Comparison of ENCODE assay signal across 15 cellular contexts in the genomic region with DNA sequence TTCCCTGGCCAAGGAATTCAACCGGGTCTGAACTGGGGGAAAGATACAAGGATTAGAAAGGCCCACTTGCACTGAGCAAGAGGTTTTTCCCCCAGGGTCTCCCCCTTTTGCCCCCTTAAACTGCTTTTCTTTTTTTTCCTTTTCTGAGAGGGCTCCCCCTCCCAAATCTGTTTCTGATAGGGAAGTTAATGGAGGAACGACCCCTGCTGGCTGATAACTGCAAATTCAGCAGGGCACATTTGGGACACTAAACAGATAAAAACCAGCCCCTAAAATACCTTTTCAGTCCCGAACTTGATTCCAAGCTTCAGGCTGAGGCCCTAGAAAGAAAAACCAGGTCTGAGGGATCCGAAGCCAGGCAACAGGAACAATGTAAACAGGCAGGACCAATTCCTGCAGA.
DNase-seq lines count a peak whose midpoint lies in the region; ATAC-seq and TF ChIP-seq lines count a peak whose summit lies in the region.
"Had no signal": no experiment of that assay in that cellular context is flagged by ENCODE, and none has a peak within 500 bp of the region (broad histone marks: within the 10 kb centered on the region; RNA-seq: fewer than 3 reads in every experiment).

No MANE protein-coding gene starts in this region.

- ATAC-seq in WTC11: peak; percentile 55; the same call in 1 of the 2 replicates
- ATAC-seq: left colon, Right ventricle myocardium inferior had no signal

- peak; percentile 44 for DNase-seq in DMS 273 (lab: John Stamatoyannopoulos, UW; ENCODE audit: unreplicated experiment)
- DNase-seq in DMS 273 treated with DMSO at 0.1 percent for 48 hours (lab: John Stamatoyannopoulos, UW): no peak
- DNase-seq in WTC11 (ENCODE audit: low spot score): no peak
- no peak for DNase-seq in osteocyte (ENCODE audit: extremely low spot score, unreplicated experiment)
- DNase-seq in hypothalamus (lab: John Stamatoyannopoulos, UW): no peak
- DNase-seq in nephron progenitor cell: no peak
- no peak for DNase-seq in NK-92 treated with Interleukin-12 subunit alpha and Interleukin-12 subunit beta, amount 100 ng/mL, for 24 hours (lab: John Stamatoyannopoulos, UW)
- DNase-seq: 8988T, adrenal gland, left colon, MG63, spleen, testis had no signal

- H2AFZ ChIP-seq in KMS-11 (ENCODE audit: low read depth): no peak overlapping the region

- H3K4me1 Mint-ChIP-seq in WTC11: peaks cover 4% of the 10 kb centered on the region; the same call in 1 of the 2 replicates
- peaks cover 20% of the 10 kb centered on the region for H3K4me1 Mint-ChIP-seq in osteocyte (ENCODE audit: unreplicated experiment)
- peaks cover 10% of the 10 kb centered on the region for H3K4me1 Mint-ChIP-seq in nephron progenitor cell

- no peak overlapping the region for H3K4me2 ChIP-seq in KMS-11

- H3K36me3 ChIP-seq in KMS-11 (ENCODE audit: insufficient read depth): no peaks in the 10 kb centered on the region
- H3K36me3 ChIP-seq: adrenal gland, MG63, spleen had no signal

- peaks cover 4% of the 10 kb centered on the region for H3K4me1 ChIP-seq in KMS-11 (ENCODE audit: low read depth, poor library complexity, severe bottlenecking)
- H3K4me1 ChIP-seq: adrenal gland, spleen, testis had no signal

- POLR2A ChIA-PET in WTC11 (lab: Charles Lee): no interaction called here

- TF ChIP-seq CTCF in KMS-11 (conservative IDR thresholded peaks at IDR 0.05; ENCODE audit: low read depth, low read length) (peak; percentile 73), WTC11 (IDR thresholded peaks at IDR 0.05) (peak; percentile 55), osteocyte (IDR thresholded peaks at IDR 0.05) (peak; percentile 46), nephron progenitor cell (IDR thresholded peaks at IDR 0.05) (no peak)

- H3K36me3 Mint-ChIP-seq in WTC11 (peaks cover 12% of the 10 kb centered on the region), osteocyte (ENCODE audit: unreplicated experiment) (peaks cover 2% of the 10 kb centered on the region), nephron progenitor cell (ENCODE audit: low read depth) (no peaks in the 10 kb centered on the region)

- CTCF ChIA-PET in WTC11 (lab: Charles Lee): no interaction called here

- H3K79me2 ChIP-seq in KMS-11 (ENCODE audit: insufficient read depth, low read depth): no peaks in the 10 kb centered on the region

- H3K4me3 ChIP-seq in KMS-11 (IDR thresholded peaks at IDR 0.05; ENCODE audit: insufficient read depth, low read depth, low read length): no peak overlapping the region
- H3K4me3 ChIP-seq: adrenal gland, MG63, spleen had no signal

- H3K4me3 Mint-ChIP-seq in WTC11: no peak overlapping the region
- no peak overlapping the region for H3K4me3 Mint-ChIP-seq in osteocyte (ENCODE audit: unreplicated experiment)
- H3K4me3 Mint-ChIP-seq in nephron progenitor cell: no peak overlapping the region

- no peak overlapping the region for H3K9ac ChIP-seq in KMS-11

- H3K27me3 ChIP-seq in KMS-11 (ENCODE audit: insufficient read depth, low read depth): no peaks in the 10 kb centered on the region
- H3K27me3 ChIP-seq: adrenal gland, MG63, spleen, testis had no signal

- H3K27ac Mint-ChIP-seq in WTC11: no peak overlapping the region
- no peak overlapping the region for H3K27ac Mint-ChIP-seq in osteocyte (ENCODE audit: unreplicated experiment)
- no peak overlapping the region for H3K27ac Mint-ChIP-seq in nephron progenitor cell

- H3K27me3 Mint-ChIP-seq in WTC11 (ENCODE audit: low read depth) (no peaks in the 10 kb centered on the region), osteocyte (ENCODE audit: unreplicated experiment) (peaks cover 29% of the 10 kb centered on the region), nephron progenitor cell (ENCODE audit: low read depth, poor library complexity) (no peaks in the 10 kb centered on the region)

- H3K27ac ChIP-seq in KMS-11: no peak overlapping the region
- H3K27ac ChIP-seq: adrenal gland, spleen, testis had no signal

- H4K20me1 ChIP-seq in KMS-11 (ENCODE audit: insufficient read depth): no peaks in the 10 kb centered on the region

- H3K9me3 Mint-ChIP-seq in WTC11: peaks cover 16% of the 10 kb centered on the region
- peaks cover 8% of the 10 kb centered on the region for H3K9me3 Mint-ChIP-seq in osteocyte (ENCODE audit: unreplicated experiment)
- H3K9me3 Mint-ChIP-seq in nephron progenitor cell: peaks cover 7% of the 10 kb centered on the region

TF ChIP-seq in WTC11, 78 proteins besides CTCF, POLR2A, EP300 and RAD21:
- TF ChIP-seq, protein P1, sequence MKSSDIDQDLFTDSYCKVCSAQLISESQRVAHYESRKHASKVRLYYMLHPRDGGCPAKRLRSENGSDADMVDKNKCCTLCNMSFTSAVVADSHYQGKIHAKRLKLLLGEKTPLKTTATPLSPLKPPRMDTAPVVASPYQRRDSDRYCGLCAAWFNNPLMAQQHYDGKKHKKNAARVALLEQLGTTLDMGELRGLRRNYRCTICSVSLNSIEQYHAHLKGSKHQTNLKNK (CRISPR knock-in tag; IDR thresholded peaks at IDR 0.05): no peak
- TF ChIP-seq ZNF425 (CRISPR knock-in tag; conservative IDR thresholded peaks at IDR 0.05) (no peak), USF1 (CRISPR knock-in tag; IDR thresholded peaks at IDR 0.05) (no peak), HMGA2 (CRISPR knock-in tag; IDR thresholded peaks at IDR 0.05) (no peak)
